Comparison of ENCODE assay signal across 1 cellular context in genomic region chr13:23466144-23467002, GRCh38.
TF ChIP-seq lines count a peak whose summit lies in the region.

No MANE protein-coding gene starts in this region.

TF ChIP-seq in HEK293, 187 proteins besides CTCF, POLR2A, EP300 and RAD21 (continued from another document):
- TF ChIP-seq, protein P1, sequence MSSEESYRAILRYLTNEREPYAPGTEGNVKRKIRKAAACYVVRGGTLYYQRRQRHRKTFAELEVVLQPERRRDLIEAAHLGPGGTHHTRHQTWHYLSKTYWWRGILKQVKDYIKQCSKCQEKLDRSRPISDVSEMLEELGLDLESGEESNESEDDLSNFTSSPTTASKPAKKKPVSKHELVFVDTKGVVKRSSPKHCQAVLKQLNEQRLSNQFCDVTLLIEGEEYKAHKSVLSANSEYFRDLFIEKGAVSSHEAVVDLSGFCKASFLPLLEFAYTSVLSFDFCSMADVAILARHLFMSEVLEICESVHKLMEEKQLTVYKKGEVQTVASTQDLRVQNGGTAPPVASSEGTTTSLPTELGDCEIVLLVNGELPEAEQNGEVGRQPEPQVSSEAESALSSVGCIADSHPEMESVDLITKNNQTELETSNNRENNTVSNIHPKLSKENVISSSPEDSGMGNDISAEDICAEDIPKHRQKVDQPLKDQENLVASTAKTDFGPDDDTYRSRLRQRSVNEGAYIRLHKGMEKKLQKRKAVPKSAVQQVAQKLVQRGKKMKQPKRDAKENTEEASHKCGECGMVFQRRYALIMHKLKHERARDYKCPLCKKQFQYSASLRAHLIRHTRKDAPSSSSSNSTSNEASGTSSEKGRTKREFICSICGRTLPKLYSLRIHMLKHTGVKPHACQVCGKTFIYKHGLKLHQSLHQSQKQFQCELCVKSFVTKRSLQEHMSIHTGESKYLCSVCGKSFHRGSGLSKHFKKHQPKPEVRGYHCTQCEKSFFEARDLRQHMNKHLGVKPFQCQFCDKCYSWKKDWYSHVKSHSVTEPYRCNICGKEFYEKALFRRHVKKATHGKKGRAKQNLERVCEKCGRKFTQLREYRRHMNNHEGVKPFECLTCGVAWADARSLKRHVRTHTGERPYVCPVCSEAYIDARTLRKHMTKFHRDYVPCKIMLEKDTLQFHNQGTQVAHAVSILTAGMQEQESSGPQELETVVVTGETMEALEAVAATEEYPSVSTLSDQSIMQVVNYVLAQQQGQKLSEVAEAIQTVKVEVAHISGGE (tag by site-specific recombination; conservative IDR thresholded peaks at IDR 0.05; ENCODE audit: low read depth), result 0 out of 2 replicates have a peak, but pooled peaks have one; percentile 38
- TF ChIP-seq ZNF2 (tag by site-specific recombination; IDR thresholded peaks at IDR 0.05) (peak; percentile 44; the same call in 1 of the 2 replicates), ZBTB44 (tag by site-specific recombination; IDR thresholded peaks at IDR 0.05) (0 out of 2 replicates have a peak, but pooled peaks have one; percentile 27), PRDM1 (tag by site-specific recombination; IDR thresholded peaks at IDR 0.05) (no peak), ZNF514 (tag by site-specific recombination; IDR thresholded peaks at IDR 0.05) (no peak), ZNF341 (tag by site-specific recombination; IDR thresholded peaks at IDR 0.05; ENCODE audit: low read depth) (0 out of 2 replicates have a peak, but pooled peaks have one; percentile 17), ZNF37A (tag by site-specific recombination; IDR thresholded peaks at IDR 0.05) (0 out of 2 replicates have a peak, but pooled peaks have one; percentile 30), ZNF677 (tag by site-specific recombination; IDR thresholded peaks at IDR 0.05) (peak; percentile 8; the same call in 1 of the 2 replicates), ZNF549 (tag by site-specific recombination; IDR thresholded peaks at IDR 0.05) (0 out of 2 replicates have a peak, but pooled peaks have one; percentile 42), BCL11B (tag by site-specific recombination; IDR thresholded peaks at IDR 0.05; ENCODE audit: low read depth) (no peak), ZNF561 (tag by site-specific recombination; IDR thresholded peaks at IDR 0.05; ENCODE audit: borderline replicate concordance) (peak; percentile 36; the same call in 1 of the 2 replicates), ZBTB17 (tag by site-specific recombination; IDR thresholded peaks at IDR 0.05) (peak; percentile 70), ZNF76 (tag by site-specific recombination; IDR thresholded peaks at IDR 0.05; ENCODE audit: borderline replicate concordance, low read depth) (0 out of 2 replicates have a peak, but pooled peaks have one; percentile 39), AEBP2 (tag by site-specific recombination; IDR thresholded peaks at IDR 0.05; ENCODE audit: borderline replicate concordance) (no peak), ZNF580 (tag by site-specific recombination; IDR thresholded peaks at IDR 0.05) (no peak), ZFHX2 (tag by site-specific recombination; conservative IDR thresholded peaks at IDR 0.05) (peak; percentile 58; the same call in 1 of the 2 replicates)
- TF ChIP-seq, protein P2, sequence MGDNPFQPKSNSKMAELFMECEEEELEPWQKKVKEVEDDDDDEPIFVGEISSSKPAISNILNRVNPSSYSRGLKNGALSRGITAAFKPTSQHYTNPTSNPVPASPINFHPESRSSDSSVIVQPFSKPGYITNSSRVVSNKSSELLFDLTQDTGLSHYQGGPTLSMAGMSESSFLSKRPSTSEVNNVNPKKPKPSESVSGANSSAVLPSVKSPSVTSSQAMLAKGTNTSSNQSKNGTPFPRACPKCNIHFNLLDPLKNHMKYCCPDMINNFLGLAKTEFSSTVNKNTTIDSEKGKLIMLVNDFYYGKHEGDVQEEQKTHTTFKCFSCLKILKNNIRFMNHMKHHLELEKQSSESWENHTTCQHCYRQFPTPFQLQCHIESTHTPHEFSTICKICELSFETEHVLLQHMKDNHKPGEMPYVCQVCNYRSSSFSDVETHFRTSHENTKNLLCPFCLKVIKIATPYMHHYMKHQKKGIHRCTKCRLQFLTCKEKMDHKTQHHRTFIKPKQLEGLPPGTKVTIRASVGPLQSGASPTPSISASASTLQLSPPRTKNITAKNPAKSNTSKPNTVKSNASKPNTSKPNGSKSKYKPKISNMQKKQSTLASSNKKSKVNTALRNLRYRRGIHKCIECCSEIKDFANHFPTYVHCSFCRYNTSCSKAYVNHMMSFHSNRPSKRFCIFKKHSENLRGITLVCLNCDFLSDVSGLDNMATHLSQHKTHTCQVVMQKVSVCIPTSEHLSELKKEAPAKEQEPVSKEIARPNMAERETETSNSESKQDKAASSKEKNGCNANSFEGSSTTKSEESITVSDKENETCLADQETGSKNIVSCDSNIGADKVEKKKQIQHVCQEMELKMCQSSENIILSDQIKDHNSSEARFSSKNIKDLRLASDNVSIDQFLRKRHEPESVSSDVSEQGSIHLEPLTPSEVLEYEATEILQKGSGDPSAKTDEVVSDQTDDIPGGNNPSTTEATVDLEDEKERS (tag by site-specific recombination; IDR thresholded peaks at IDR 0.05), result no peak
TF ChIP-seq in HEK293: peak in this region for 24.
